ENCODE assay signal across 1 cellular context in the genomic region with DNA sequence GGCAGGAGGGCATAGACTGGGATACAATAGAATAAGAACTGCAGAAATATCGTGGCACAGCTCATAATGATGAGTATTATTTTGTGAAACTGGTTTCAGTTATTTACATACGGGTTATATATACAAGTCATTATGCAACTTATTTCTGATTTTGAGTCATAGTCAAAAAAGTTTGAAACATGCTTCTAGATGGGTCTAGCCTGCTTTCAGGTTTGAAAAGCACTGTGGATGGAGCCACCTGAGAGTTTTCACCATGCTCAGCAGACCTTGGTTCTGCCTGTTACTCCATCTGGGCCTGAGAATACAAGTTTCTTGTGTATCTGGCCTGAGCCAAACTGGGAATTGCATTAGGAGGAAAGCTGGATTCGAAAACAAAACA.
TF ChIP-seq lines count a peak whose summit lies in the region.

No MANE protein-coding gene starts in this region.

TF ChIP-seq in GM12878, 131 proteins besides CTCF, POLR2A, EP300 and RAD21 (continued from another document):
- TF ChIP-seq, protein P1, sequence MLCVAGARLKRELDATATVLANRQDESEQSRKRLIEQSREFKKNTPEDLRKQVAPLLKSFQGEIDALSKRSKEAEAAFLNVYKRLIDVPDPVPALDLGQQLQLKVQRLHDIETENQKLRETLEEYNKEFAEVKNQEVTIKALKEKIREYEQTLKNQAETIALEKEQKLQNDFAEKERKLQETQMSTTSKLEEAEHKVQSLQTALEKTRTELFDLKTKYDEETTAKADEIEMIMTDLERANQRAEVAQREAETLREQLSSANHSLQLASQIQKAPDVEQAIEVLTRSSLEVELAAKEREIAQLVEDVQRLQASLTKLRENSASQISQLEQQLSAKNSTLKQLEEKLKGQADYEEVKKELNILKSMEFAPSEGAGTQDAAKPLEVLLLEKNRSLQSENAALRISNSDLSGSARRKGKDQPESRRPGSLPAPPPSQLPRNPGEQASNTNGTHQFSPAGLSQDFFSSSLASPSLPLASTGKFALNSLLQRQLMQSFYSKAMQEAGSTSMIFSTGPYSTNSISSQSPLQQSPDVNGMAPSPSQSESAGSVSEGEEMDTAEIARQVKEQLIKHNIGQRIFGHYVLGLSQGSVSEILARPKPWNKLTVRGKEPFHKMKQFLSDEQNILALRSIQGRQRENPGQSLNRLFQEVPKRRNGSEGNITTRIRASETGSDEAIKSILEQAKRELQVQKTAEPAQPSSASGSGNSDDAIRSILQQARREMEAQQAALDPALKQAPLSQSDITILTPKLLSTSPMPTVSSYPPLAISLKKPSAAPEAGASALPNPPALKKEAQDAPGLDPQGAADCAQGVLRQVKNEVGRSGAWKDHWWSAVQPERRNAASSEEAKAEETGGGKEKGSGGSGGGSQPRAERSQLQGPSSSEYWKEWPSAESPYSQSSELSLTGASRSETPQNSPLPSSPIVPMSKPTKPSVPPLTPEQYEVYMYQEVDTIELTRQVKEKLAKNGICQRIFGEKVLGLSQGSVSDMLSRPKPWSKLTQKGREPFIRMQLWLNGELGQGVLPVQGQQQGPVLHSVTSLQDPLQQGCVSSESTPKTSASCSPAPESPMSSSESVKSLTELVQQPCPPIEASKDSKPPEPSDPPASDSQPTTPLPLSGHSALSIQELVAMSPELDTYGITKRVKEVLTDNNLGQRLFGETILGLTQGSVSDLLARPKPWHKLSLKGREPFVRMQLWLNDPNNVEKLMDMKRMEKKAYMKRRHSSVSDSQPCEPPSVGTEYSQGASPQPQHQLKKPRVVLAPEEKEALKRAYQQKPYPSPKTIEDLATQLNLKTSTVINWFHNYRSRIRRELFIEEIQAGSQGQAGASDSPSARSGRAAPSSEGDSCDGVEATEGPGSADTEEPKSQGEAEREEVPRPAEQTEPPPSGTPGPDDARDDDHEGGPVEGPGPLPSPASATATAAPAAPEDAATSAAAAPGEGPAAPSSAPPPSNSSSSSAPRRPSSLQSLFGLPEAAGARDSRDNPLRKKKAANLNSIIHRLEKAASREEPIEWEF (IDR thresholded peaks at IDR 0.05; ENCODE audit: insufficient replicate concordance, low read depth, low read length) = no peak
- no peak for TF ChIP-seq RBBP5 (conservative IDR thresholded peaks at IDR 0.05)
- no peak for TF ChIP-seq FOXK2 (IDR thresholded peaks at IDR 0.05)
TF ChIP-seq in GM12878: peak in this region for 36.
